ENCODE assay signal across 2 cellular contexts in the genomic region with DNA sequence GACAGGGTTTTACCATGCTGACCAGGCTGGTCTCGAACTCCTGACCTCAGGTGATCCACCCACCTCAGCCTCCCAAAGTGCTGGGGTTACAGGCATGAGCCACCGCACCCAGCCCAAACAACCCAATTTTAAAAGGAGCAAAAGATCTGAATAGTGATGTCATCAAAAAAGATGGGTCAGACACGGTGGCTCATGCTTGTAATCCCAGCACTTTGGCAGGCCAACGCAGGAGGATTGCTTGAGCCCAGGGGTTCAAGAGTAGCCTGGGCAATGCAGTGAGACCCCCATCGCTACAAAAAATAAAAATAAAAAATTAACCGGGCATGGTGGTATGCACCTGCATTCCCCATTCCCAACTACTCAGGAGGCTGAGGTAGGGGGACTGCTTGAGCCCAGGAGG.
TF ChIP-seq lines count a peak whose summit lies in the region.

No MANE protein-coding gene starts in this region.

TF ChIP-seq in HEK293, 187 proteins besides CTCF, POLR2A, EP300 and RAD21:
- TF ChIP-seq ZNF629 (tag by site-specific recombination; IDR thresholded peaks at IDR 0.05) (0 out of 2 replicates have a peak, but pooled peaks have one; percentile 11), ZNF121 (tag by site-specific recombination; IDR thresholded peaks at IDR 0.05) (peak; percentile 75; the same call in 1 of the 2 replicates)
- TF ChIP-seq, protein P1, sequence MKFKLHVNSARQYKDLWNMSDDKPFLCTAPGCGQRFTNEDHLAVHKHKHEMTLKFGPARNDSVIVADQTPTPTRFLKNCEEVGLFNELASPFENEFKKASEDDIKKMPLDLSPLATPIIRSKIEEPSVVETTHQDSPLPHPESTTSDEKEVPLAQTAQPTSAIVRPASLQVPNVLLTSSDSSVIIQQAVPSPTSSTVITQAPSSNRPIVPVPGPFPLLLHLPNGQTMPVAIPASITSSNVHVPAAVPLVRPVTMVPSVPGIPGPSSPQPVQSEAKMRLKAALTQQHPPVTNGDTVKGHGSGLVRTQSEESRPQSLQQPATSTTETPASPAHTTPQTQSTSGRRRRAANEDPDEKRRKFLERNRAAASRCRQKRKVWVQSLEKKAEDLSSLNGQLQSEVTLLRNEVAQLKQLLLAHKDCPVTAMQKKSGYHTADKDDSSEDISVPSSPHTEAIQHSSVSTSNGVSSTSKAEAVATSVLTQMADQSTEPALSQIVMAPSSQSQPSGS (tag by site-specific recombination; IDR thresholded peaks at IDR 0.05; ENCODE audit: low read depth) = peak; percentile 83
- TF ChIP-seq, protein P2, sequence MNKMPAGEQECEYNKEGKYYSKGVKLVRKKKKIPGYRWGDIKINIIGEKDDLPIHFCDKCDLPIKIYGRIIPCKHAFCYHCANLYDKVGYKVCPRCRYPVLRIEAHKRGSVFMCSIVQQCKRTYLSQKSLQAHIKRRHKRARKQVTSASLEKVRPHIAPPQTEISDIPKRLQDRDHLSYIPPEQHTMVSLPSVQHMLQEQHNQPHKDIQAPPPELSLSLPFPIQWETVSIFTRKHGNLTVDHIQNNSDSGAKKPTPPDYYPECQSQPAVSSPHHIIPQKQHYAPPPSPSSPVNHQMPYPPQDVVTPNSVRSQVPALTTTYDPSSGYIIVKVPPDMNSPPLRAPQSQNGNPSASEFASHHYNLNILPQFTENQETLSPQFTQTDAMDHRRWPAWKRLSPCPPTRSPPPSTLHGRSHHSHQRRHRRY (tag by site-specific recombination; IDR thresholded peaks at IDR 0.05) = no peak

TF ChIP-seq in GM12878, 131 proteins besides CTCF, POLR2A, EP300 and RAD21:
- TF ChIP-seq, protein P3, sequence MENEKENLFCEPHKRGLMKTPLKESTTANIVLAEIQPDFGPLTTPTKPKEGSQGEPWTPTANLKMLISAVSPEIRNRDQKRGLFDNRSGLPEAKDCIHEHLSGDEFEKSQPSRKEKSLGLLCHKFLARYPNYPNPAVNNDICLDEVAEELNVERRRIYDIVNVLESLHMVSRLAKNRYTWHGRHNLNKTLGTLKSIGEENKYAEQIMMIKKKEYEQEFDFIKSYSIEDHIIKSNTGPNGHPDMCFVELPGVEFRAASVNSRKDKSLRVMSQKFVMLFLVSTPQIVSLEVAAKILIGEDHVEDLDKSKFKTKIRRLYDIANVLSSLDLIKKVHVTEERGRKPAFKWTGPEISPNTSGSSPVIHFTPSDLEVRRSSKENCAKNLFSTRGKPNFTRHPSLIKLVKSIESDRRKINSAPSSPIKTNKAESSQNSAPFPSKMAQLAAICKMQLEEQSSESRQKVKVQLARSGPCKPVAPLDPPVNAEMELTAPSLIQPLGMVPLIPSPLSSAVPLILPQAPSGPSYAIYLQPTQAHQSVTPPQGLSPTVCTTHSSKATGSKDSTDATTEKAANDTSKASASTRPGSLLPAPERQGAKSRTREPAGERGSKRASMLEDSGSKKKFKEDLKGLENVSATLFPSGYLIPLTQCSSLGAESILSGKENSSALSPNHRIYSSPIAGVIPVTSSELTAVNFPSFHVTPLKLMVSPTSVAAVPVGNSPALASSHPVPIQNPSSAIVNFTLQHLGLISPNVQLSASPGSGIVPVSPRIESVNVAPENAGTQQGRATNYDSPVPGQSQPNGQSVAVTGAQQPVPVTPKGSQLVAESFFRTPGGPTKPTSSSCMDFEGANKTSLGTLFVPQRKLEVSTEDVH (IDR thresholded peaks at IDR 0.05; ENCODE audit: low read depth, partially characterized antibody) = no peak
- TF ChIP-seq ATF7 (IDR thresholded peaks at IDR 0.05; ENCODE audit: low read depth) = 0 out of 2 replicates have a peak, but pooled peaks have one; percentile 12
